Comparison of ENCODE assay signal across 8 cellular contexts in genomic region chr10:33116293-33116697, GRCh38.
DNase-seq lines count a peak whose midpoint lies in the region; ATAC-seq and TF ChIP-seq lines count a peak whose summit lies in the region.

No MANE protein-coding gene starts in this region.

- DNase-seq in MCF 10A (ENCODE audit: unreplicated experiment): peak; percentile 39
- no peak for DNase-seq in breast epithelium (ENCODE audit: low spot score in 2 of 2)
- DNase-seq in NCI-H774 (lab: John Stamatoyannopoulos, UW): peak; percentile 19
- DNase-seq in dermis blood vessel endothelial cell: peak; percentile 82
- DNase-seq in effector CD4-positive, alpha-beta T cell: no peak

- TF ChIP-seq CTCF in MCF 10A (IDR thresholded peaks at IDR 0.05; ENCODE audit: unreplicated experiment) (peak; percentile 39), breast epithelium (IDR thresholded peaks at IDR 0.05) (no peak)

- H3K9me3 ChIP-seq in breast epithelium (no peaks in the 10 kb centered on the region), mononuclear cell (ENCODE audit: low read depth, low read length) (no peaks in the 10 kb centered on the region)

- no peaks in the 10 kb centered on the region for H3K27me3 ChIP-seq in breast epithelium
- no peaks in the 10 kb centered on the region for H3K27me3 ChIP-seq in mononuclear cell (ENCODE audit: insufficient read depth, low read length)

- ATAC-seq in GM18519 (IDR thresholded peaks at IDR 0.05; ENCODE audit: low FRiP score, unreplicated experiment) (no peak), GM21381 (IDR thresholded peaks at IDR 0.05; ENCODE audit: unreplicated experiment) (no peak)

- H3K4me1 ChIP-seq in breast epithelium: no peaks in the 10 kb centered on the region
- H3K4me1 ChIP-seq in mononuclear cell (ENCODE audit: insufficient read depth, low read length): peaks cover 58% of the 10 kb centered on the region

- no peaks in the 10 kb centered on the region for H3K27me3 Mint-ChIP-seq in MCF 10A (ENCODE audit: insufficient read depth, unreplicated experiment)

- H3K9me3 Mint-ChIP-seq in MCF 10A (ENCODE audit: unreplicated experiment): no peaks in the 10 kb centered on the region

- H3K4me1 Mint-ChIP-seq in MCF 10A (ENCODE audit: insufficient read depth, unreplicated experiment): peaks cover 24% of the 10 kb centered on the region

- no peaks in the 10 kb centered on the region for H3K36me3 ChIP-seq in breast epithelium

- no peak overlapping the region for H3K27ac ChIP-seq in breast epithelium

- no peak for TF ChIP-seq POLR2A in breast epithelium (IDR thresholded peaks at IDR 0.05)

- BruUV-seq in MCF 10A (replicated peaks; lab: Mats Ljungman, UMichigan): no TSS peak

- no peak overlapping the region for H3K27ac Mint-ChIP-seq in MCF 10A (ENCODE audit: low read depth, unreplicated experiment)

- no peak overlapping the region for H3K4me3 Mint-ChIP-seq in MCF 10A (ENCODE audit: unreplicated experiment)

- H3K36me3 Mint-ChIP-seq in MCF 10A (ENCODE audit: insufficient read depth, unreplicated experiment): no peaks in the 10 kb centered on the region

- intact Hi-C loops in MCF 10A (cut with micrococcal nuclease): no loop called here
- intact Hi-C loops in breast epithelium (cut with DNase I; ENCODE audit: low total_unique reads): no loop called here

- H3K4me3 ChIP-seq in breast epithelium (no peak overlapping the region), mononuclear cell (ENCODE audit: low read length) (peak overlapping the region; percentile 9)

- POLR2A ChIA-PET in MCF 10A (lab: Yijun Ruan, JAX): interaction anchor here (0.7 to 4.9 kb wide), 3 partner anchors 10 to 84 kb away, joined by 3 to 19 read pairs (median 6); no protein-coding TSS in a partner anchor

- CTCF ChIA-PET in MCF 10A (lab: Yijun Ruan, JAX): interaction anchor here (0.9 to 1.8 kb wide), 5 partner anchors 13 to 42 kb away, joined by 3 to 9 read pairs (median 4); no protein-coding TSS in a partner anchor

Comparison
In these comparisons a context has a peak if more than half of its experiments do, and no peak if none do; other contexts are left out.
1. DNase-seq: peak in MCF 10A (single experiment), NCI-H774 (single experiment) and dermis blood vessel endothelial cell (single experiment); none in breast epithelium (0 of 2) and effector CD4-positive, alpha-beta T cell (single experiment).